In the genomic region with DNA sequence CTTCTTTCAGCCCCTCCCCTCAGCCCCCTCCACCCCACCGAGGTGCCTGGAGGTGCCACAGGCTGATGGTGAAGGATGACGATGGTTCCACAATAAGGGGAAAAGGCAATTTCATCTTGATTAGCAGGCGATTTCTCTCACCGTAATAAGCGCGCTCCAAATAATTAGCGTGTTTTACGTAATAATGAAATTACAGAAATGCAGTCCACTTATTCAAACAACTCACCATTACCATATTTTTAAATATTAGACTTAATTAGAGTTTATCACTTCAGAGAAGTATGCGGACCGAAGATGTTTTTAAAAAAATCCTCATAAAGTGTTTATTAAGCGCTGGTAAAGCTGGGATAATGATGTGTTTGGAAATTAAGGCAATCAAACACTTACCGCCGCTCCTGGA, we compare ENCODE assay signal across 23 cellular contexts.
"Had no signal": no experiment of that assay in that cellular context is flagged by ENCODE, and none has a peak within 500 bp of the region (broad histone marks: within the 10 kb centered on the region; RNA-seq: fewer than 3 reads in every experiment).

No MANE protein-coding gene starts in this region.

- H3K27ac ChIP-seq: coronary artery, dorsolateral prefrontal cortex, esophagus muscularis mucosa, gastrocnemius medialis, heart right ventricle, lower lobe of right lung had no signal

- H3K4me3 ChIP-seq: coronary artery, dorsolateral prefrontal cortex, esophagus muscularis mucosa, gastrocnemius medialis, heart right ventricle, left lung, lower lobe of right lung had no signal

- ATAC-seq: gastrocnemius medialis; heart right ventricle; left cardiac atrium; left lung; left ventricle myocardium superior; lower lobe of right lung; naive thymus-derived CD4-positive, alpha-beta T cell had no signal

- H3K27me3 ChIP-seq: dorsolateral prefrontal cortex, esophagus muscularis mucosa, gastrocnemius medialis, heart right ventricle, left lung had no signal

- H3K36me3 ChIP-seq: gastrocnemius medialis had no signal

- H3K27ac Mint-ChIP-seq: naive thymus-derived CD4-positive, alpha-beta T cell had no signal

- H3K9me3 ChIP-seq: esophagus muscularis mucosa, gastrocnemius medialis, left lung, lower lobe of right lung had no signal

- H3K4me3 Mint-ChIP-seq: naive thymus-derived CD4-positive, alpha-beta T cell had no signal

- H3K4me1 ChIP-seq: esophagus muscularis mucosa, gastrocnemius medialis, lower lobe of right lung had no signal

- FAIRE-seq: colon, endothelial cell of umbilical vein, islet of Langerhans, keratinocyte had no signal

- H3K27me3 Mint-ChIP-seq: naive thymus-derived CD4-positive, alpha-beta T cell had no signal

- DNase-seq: dermis blood vessel endothelial cell; dorsolateral prefrontal cortex; effector CD4-positive, alpha-beta T cell; effector memory CD4-positive, alpha-beta T cell; foreskin fibroblast; foreskin melanocyte; glutamatergic neuron; heart right ventricle; hippocampal formation; left cardiac atrium; left ventricle myocardium superior; lower lobe of right lung; mesendoderm; midbrain; naive thymus-derived CD4-positive, alpha-beta T cell had no signal
